13 cellular contexts compared by ENCODE assay signal in the genomic region with DNA sequence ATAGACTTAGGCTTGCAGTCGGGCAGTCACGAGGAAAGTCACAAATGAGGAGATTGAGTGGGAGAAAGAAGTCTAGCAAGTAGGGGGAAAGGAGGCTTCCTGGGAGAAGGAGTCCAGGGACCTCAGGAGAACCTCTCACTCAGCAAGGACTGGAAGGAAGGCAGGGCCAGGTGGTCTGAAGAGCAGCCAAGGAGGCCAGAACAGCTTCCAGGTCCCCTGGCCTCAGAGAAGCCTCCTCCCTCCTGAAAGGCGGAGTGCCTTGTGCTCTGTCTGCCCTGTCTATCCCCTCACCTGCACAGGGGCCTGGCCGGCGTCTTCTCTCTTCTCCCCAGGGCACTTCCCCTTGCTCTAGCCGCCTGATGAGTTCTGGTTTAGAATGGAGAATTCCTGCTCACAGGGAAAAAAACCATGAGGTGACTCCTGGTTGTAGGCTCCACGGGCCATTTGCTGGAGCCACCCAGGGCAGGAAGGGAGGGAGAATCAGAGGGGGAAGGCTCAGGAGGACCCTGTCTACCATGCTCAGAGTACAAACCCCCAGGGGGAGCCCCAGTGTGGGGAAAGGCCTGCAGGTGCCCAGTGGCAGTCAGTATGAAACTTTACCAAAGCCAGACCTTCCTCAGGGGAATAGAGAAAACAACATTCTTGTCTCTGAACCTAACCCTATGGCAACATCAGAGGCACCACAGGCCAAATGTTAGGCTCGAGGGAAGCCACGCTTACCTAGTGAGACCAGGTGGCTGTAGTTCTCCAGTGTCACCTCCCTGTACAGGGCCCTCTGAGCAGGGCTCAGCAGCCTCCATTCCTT. TPM values are rescaled to one million over a fixed set of nuclear protein-coding genes. Genes with fewer than 3 reads are reported as not detected.
A peak's percentile ranks its signal among the peaks of the same experiment; 100 is the strongest.
DNase-seq lines count a peak whose midpoint lies in the region; ATAC-seq and TF ChIP-seq lines count a peak whose summit lies in the region.
"Had no signal": no experiment of that assay in that cellular context is flagged by ENCODE, and none has a peak within 500 bp of the region (broad histone marks: within the 10 kb centered on the region; RNA-seq: fewer than 3 reads in every experiment).

No MANE protein-coding gene starts in this region.

- POLR2A ChIA-PET in activated CD4-positive, alpha-beta memory T cell treated with anti-CD3 and anti-CD28 coated beads for 36 hours (lab: Charles Lee): no interaction called here

- 82% methylated on average over 9 of the region's 9 CpGs for WGBS in esophagus muscularis mucosa
- 85% methylated on average over 9 of the region's 9 CpGs for WGBS in suprapubic skin

- DNase-seq in esophagus muscularis mucosa (ENCODE audit: extremely low spot score) (peak; percentile 82), suprapubic skin (ENCODE audit: low spot score in 2 of 2) (no peak), retina (no peak), A172 (ENCODE audit: low spot score) (no peak)
- no peak for DNase-seq in activated CD4-positive, alpha-beta memory T cell treated with anti-CD3 and anti-CD28 coated beads for 36 hours
- DNase-seq: activated CD4-positive, alpha-beta T cell treated with anti-CD3 and anti-CD28 coated beads, Interleukin-2, amount 10 ng/mL, durations not matched to agents 24 days and 14 days; GF-D8; kidney; NCI-H2107; right lobe of liver had no signal

- no peak overlapping the region for H3K4me3 Mint-ChIP-seq in activated CD4-positive, alpha-beta memory T cell treated with anti-CD3 and anti-CD28 coated beads for 36 hours
- H3K4me3 Mint-ChIP-seq: activated CD4-positive, alpha-beta T cell treated with anti-CD3 and anti-CD28 coated beads, Interleukin-2, amount 10 ng/mL, durations not matched to agents 24 days and 14 days had no signal

- peaks cover 7% of the 10 kb centered on the region for H3K4me1 Mint-ChIP-seq in activated CD4-positive, alpha-beta memory T cell treated with anti-CD3 and anti-CD28 coated beads for 36 hours (ENCODE audit: low read depth)

- H3K4me1 ChIP-seq in esophagus muscularis mucosa (no peaks in the 10 kb centered on the region), suprapubic skin (no peaks in the 10 kb centered on the region)
- H3K4me1 ChIP-seq: right lobe of liver had no signal

- ATAC-seq in GM18517 (IDR thresholded peaks at IDR 0.05; ENCODE audit: unreplicated experiment): peak; percentile 90
- peak; percentile 69 for ATAC-seq in GM21717 (IDR thresholded peaks at IDR 0.05; ENCODE audit: unreplicated experiment)
- ATAC-seq in HG03457 (IDR thresholded peaks at IDR 0.05; ENCODE audit: unreplicated experiment): peak; percentile 90

- TF ChIP-seq CTCF in esophagus muscularis mucosa (IDR thresholded peaks at IDR 0.05) (no peak), suprapubic skin (IDR thresholded peaks at IDR 0.05) (no peak)

- H3K4me3 ChIP-seq in esophagus muscularis mucosa (no peak overlapping the region), suprapubic skin (no peak overlapping the region)
- H3K4me3 ChIP-seq: right lobe of liver had no signal

- H3K27me3 ChIP-seq in esophagus muscularis mucosa: no peaks in the 10 kb centered on the region
- H3K27me3 ChIP-seq in suprapubic skin: no peaks in the 10 kb centered on the region
- H3K27me3 ChIP-seq: right lobe of liver had no signal

- H3K36me3 ChIP-seq in esophagus muscularis mucosa (peaks cover 11 to 59% (median 31%) of the 10 kb centered on the region in 4 donors), suprapubic skin (peaks cover 34% of the 10 kb centered on the region)

- H3K27me3 Mint-ChIP-seq in activated CD4-positive, alpha-beta memory T cell treated with anti-CD3 and anti-CD28 coated beads for 36 hours: no peaks in the 10 kb centered on the region
- H3K27me3 Mint-ChIP-seq: activated CD4-positive, alpha-beta T cell treated with anti-CD3 and anti-CD28 coated beads, Interleukin-2, amount 10 ng/mL, durations not matched to agents 24 days and 14 days had no signal

- CTCF ChIA-PET in activated CD4-positive, alpha-beta memory T cell treated with anti-CD3 and anti-CD28 coated beads for 36 hours (lab: Charles Lee): no interaction called here

- H3K9me3 Mint-ChIP-seq in activated CD4-positive, alpha-beta memory T cell treated with anti-CD3 and anti-CD28 coated beads for 36 hours: no peaks in the 10 kb centered on the region

- no peak overlapping the region for H3K27ac Mint-ChIP-seq in activated CD4-positive, alpha-beta memory T cell treated with anti-CD3 and anti-CD28 coated beads for 36 hours
- H3K27ac Mint-ChIP-seq: activated CD4-positive, alpha-beta T cell treated with anti-CD3 and anti-CD28 coated beads, Interleukin-2, amount 10 ng/mL, durations not matched to agents 24 days and 14 days had no signal

- intact Hi-C loops in esophagus muscularis mucosa (cut with DNase I): no loop called here
- intact Hi-C loops in activated CD4-positive, alpha-beta memory T cell treated with anti-CD3 and anti-CD28 coated beads for 36 hours (cut with micrococcal nuclease): no loop called here

- H3K9me3 ChIP-seq in esophagus muscularis mucosa: no peaks in the 10 kb centered on the region
- H3K9me3 ChIP-seq in suprapubic skin: no peaks in the 10 kb centered on the region
- H3K9me3 ChIP-seq: right lobe of liver had no signal

- TF ChIP-seq EP300 in esophagus muscularis mucosa (IDR thresholded peaks at IDR 0.05) (no peak), suprapubic skin (IDR thresholded peaks at IDR 0.05) (no peak)

- no peak overlapping the region for H3K27ac ChIP-seq in esophagus muscularis mucosa (replicated peaks in 1 of 4)
- H3K27ac ChIP-seq in suprapubic skin: no peak overlapping the region
- H3K27ac ChIP-seq: right lobe of liver had no signal

- TF ChIP-seq POLR2A in esophagus muscularis mucosa (IDR thresholded peaks at IDR 0.05; ENCODE audit: low read depth) (no peak), suprapubic skin (IDR thresholded peaks at IDR 0.05) (no peak)

- H3K36me3 Mint-ChIP-seq in activated CD4-positive, alpha-beta memory T cell treated with anti-CD3 and anti-CD28 coated beads for 36 hours: peaks cover 44% of the 10 kb centered on the region

RNA-seq across cellular contexts. Expression of gene ZNF337, which starts 11.2 kb away (rescaled TPM):
- total RNA-seq in esophagus muscularis mucosa: 10 to 100 TPM; 13.1 to 17.0 (median 14.8) TPM
- total RNA-seq in activated CD4-positive, alpha-beta memory T cell treated with anti-CD3 and anti-CD28 coated beads for 36 hours: 10 to 100 TPM; 12.1 to 12.5 TPM
- 10 to 100 TPM in 2 of 4 donors, 1 to 10 TPM in 2; 7.5 to 17.1 (median 11.1) TPM for total RNA-seq in suprapubic skin
- total RNA-seq in A172 (2014; rRNA removed; shearing (Covaris generic)): 13.4 and 14.3 TPM in 2 replicates
